ENCODE assay signal across 1 cellular context in the genomic region with DNA sequence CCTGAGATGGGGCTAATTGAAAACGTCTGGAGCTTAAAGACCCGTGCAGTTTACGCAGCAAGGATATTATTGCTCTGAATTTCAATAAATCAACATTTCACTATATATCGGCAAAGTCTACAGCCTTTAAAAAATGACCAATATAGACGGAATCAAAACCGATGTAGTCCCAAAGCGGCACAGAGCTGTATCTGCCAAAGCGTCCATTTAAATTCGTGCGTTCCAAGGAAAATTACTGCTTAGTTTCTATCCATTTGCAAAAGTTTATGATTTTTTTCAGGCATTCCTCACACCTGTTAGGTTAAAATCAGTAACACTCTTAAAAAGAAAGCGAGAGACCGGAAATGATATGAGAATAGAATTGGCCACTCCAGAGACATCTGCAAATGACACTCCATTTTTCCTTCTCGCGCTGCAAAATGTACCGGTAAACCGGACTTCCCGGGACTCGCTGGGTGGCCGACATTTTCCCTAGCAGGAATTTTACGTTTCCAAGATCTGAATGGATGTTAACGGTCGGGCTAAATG.
TF ChIP-seq lines count a peak whose summit lies in the region.

No MANE protein-coding gene starts in this region.

TF ChIP-seq in HepG2, 621 proteins besides CTCF, POLR2A, EP300 and RAD21:
- no peak for TF ChIP-seq GLMP (CRISPR knock-in tag; IDR thresholded peaks at IDR 0.05; ENCODE audit: borderline replicate concordance)
- TF ChIP-seq RARG (CRISPR knock-in tag; IDR thresholded peaks at IDR 0.05; ENCODE audit: low read depth) = 0 out of 2 replicates have a peak, but pooled peaks have one; percentile 8
- TF ChIP-seq CENPBD1 (CRISPR knock-in tag; IDR thresholded peaks at IDR 0.05; ENCODE audit: borderline replicate concordance, low read depth) = 0 out of 2 replicates have a peak, but pooled peaks have one; percentile 0
- 0 out of 2 replicates have a peak, but pooled peaks have one; percentile 7 for TF ChIP-seq ZBTB7A (CRISPR knock-in tag; IDR thresholded peaks at IDR 0.05)
- TF ChIP-seq, protein P1, sequence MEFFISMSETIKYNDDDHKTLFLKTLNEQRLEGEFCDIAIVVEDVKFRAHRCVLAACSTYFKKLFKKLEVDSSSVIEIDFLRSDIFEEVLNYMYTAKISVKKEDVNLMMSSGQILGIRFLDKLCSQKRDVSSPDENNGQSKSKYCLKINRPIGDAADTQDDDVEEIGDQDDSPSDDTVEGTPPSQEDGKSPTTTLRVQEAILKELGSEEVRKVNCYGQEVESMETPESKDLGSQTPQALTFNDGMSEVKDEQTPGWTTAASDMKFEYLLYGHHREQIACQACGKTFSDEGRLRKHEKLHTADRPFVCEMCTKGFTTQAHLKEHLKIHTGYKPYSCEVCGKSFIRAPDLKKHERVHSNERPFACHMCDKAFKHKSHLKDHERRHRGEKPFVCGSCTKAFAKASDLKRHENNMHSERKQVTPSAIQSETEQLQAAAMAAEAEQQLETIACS (CRISPR knock-in tag; IDR thresholded peaks at IDR 0.05) = no peak
- TF ChIP-seq TOE1 (CRISPR knock-in tag; IDR thresholded peaks at IDR 0.05) = 0 out of 2 replicates have a peak, but pooled peaks have one; percentile 15
- TF ChIP-seq PRPF4 (IDR thresholded peaks at IDR 0.05; ENCODE audit: low read depth, low read length, poor library complexity, severe bottlenecking) = no peak
- TF ChIP-seq, protein P2, sequence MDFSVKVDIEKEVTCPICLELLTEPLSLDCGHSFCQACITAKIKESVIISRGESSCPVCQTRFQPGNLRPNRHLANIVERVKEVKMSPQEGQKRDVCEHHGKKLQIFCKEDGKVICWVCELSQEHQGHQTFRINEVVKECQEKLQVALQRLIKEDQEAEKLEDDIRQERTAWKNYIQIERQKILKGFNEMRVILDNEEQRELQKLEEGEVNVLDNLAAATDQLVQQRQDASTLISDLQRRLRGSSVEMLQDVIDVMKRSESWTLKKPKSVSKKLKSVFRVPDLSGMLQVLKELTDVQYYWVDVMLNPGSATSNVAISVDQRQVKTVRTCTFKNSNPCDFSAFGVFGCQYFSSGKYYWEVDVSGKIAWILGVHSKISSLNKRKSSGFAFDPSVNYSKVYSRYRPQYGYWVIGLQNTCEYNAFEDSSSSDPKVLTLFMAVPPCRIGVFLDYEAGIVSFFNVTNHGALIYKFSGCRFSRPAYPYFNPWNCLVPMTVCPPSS (IDR thresholded peaks at IDR 0.05) = no peak
